In the genomic region with DNA sequence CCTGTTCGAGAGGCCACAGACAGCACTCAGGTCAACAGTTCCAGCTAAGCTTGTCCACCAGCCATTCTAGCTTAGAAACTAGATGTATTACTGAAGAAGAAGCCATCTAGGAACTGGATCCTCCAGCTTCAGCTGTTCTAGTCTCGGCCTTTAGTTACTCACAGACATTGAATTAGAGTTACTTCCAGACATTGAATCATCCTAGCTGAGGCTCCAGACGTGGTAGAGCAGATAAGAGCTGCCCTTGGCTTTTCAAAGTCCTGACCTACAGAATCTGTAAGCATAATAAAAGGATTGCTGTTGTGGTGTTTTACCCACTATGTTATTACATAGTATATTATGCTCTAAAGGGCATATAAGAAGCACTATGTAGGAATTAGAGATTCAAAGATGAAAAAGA, we compare ENCODE assay signal across 24 cellular contexts.
A peak's percentile ranks its signal among the peaks of the same experiment; 100 is the strongest.
DNase-seq lines count a peak whose midpoint lies in the region; TF ChIP-seq lines count a peak whose summit lies in the region.
"Had no signal": no experiment of that assay in that cellular context is flagged by ENCODE, and none has a peak within 500 bp of the region (broad histone marks: within the 10 kb centered on the region; RNA-seq: fewer than 3 reads in every experiment).

No MANE protein-coding gene starts in this region.

- no peaks in the 10 kb centered on the region for H3K79me2 ChIP-seq in GM23248 (ENCODE audit: insufficient read depth)

- no peaks in the 10 kb centered on the region; the same call in 1 of the 2 replicates for H3K9me2 ChIP-seq in GM23248 (ENCODE audit: insufficient read depth)

- H4K8ac ChIP-seq in mesenchymal stem cell (ENCODE audit: low read length), result no peak overlapping the region

- H3K27ac Mint-ChIP-seq in activated T-helper 1 cell treated with anti-CD3 and anti-CD28 coated beads, Interleukin-12 subunit alpha, Interleukin-12 subunit beta, Interleukin-2, Interleukin-4 antibody, amounts not matched to agents 30 ng/mL and 10 ng/mL and 1 ng/mL, durations not matched to agents 14 hours and 24 hours and 36 hours, result no peak overlapping the region
- H3K27ac Mint-ChIP-seq: CD8-positive, alpha-beta T cell; GM23338 had no signal

- H2BK12ac ChIP-seq in mesenchymal stem cell (ENCODE audit: low read length in 2 of 2), result no peak overlapping the region

- no peaks in the 10 kb centered on the region for H4K20me1 ChIP-seq in GM23248 (ENCODE audit: insufficient read depth)
- H4K20me1 ChIP-seq: BLaER1 treated with 17β-estradiol and CSF1 and Interleukin-3, amounts not matched to agents 10 nM and 100 nM had no signal

- H2AFZ ChIP-seq in GM23248, result no peak overlapping the region
- H2AFZ ChIP-seq in mesenchymal stem cell (ENCODE audit: low read depth, low read length), result no peak overlapping the region
- H2AFZ ChIP-seq: GM23338 had no signal

- DNase-seq in GM23248 (peak; percentile 37), astrocyte of the hippocampus (ENCODE audit: low read depth, low spot score) (peak; percentile 24), fibroblast of pulmonary artery (ENCODE audit: low read depth) (peak; percentile 55), mesenchymal stem cell (peak; percentile 18), NCI-H2081 treated with DMSO at 0.1 percent for 48 hours (lab: John Stamatoyannopoulos, UW) (no peak), NCI-H2107 treated with DMSO at 0.1 percent for 48 hours (lab: John Stamatoyannopoulos, UW; ENCODE audit: unreplicated experiment) (no peak), Peyer's patch (no peak)
- no peak for DNase-seq in activated T-helper 1 cell treated with anti-CD3 and anti-CD28 coated beads, Interleukin-12 subunit alpha, Interleukin-12 subunit beta, Interleukin-2, Interleukin-4 antibody, amounts not matched to agents 30 ng/mL and 10 ng/mL and 1 ng/mL, durations not matched to agents 14 hours and 24 hours and 36 hours (ENCODE audit: low spot score)
- DNase-seq: CD8-positive, alpha-beta T cell; DND-41; KG1; NCI-H1092; NCI-H146; NCI-H2029; NCI-H2171; NCI-H446; NCI-H526; Right ventricle myocardium superior had no signal

- H3K4me1 Mint-ChIP-seq in activated T-helper 1 cell treated with anti-CD3 and anti-CD28 coated beads, Interleukin-12 subunit alpha, Interleukin-12 subunit beta, Interleukin-2, Interleukin-4 antibody, amounts not matched to agents 30 ng/mL and 10 ng/mL and 1 ng/mL, durations not matched to agents 14 hours and 24 hours and 36 hours (ENCODE audit: low read depth), result no peaks in the 10 kb centered on the region
- H3K4me1 Mint-ChIP-seq: GM23338 had no signal

- H3K4me3 ChIP-seq in GM23248 (no peak overlapping the region), fibroblast of pulmonary artery (replicated peaks; ENCODE audit: low read depth, low read length) (no peak overlapping the region), mesenchymal stem cell (ENCODE audit: insufficient read depth in 1 of 2, low read depth in 1 of 2, low read length in 2 of 2) (no peak overlapping the region), Peyer's patch (no peak overlapping the region)
- H3K4me3 ChIP-seq: BLaER1 treated with 17β-estradiol and CSF1 and Interleukin-3, amounts not matched to agents 10 nM and 100 nM; GM12878; GM23338; HAP-1 had no signal

- H3K4me3 Mint-ChIP-seq in activated T-helper 1 cell treated with anti-CD3 and anti-CD28 coated beads, Interleukin-12 subunit alpha, Interleukin-12 subunit beta, Interleukin-2, Interleukin-4 antibody, amounts not matched to agents 30 ng/mL and 10 ng/mL and 1 ng/mL, durations not matched to agents 14 hours and 24 hours and 36 hours, result no peak overlapping the region
- H3K4me3 Mint-ChIP-seq: CD8-positive, alpha-beta T cell; GM23338 had no signal

- no peaks in the 10 kb centered on the region for H3K27me3 Mint-ChIP-seq in activated T-helper 1 cell treated with anti-CD3 and anti-CD28 coated beads, Interleukin-12 subunit alpha, Interleukin-12 subunit beta, Interleukin-2, Interleukin-4 antibody, amounts not matched to agents 30 ng/mL and 10 ng/mL and 1 ng/mL, durations not matched to agents 14 hours and 24 hours and 36 hours (ENCODE audit: insufficient read depth)

- in situ Hi-C loops in GM23248 (cut with MboI), result no loop called here

- H3K23ac ChIP-seq in mesenchymal stem cell (ENCODE audit: low read length in 2 of 2), result no peak overlapping the region

- peaks cover 5% of the 10 kb centered on the region for H3K36me3 Mint-ChIP-seq in activated T-helper 1 cell treated with anti-CD3 and anti-CD28 coated beads, Interleukin-12 subunit alpha, Interleukin-12 subunit beta, Interleukin-2, Interleukin-4 antibody, amounts not matched to agents 30 ng/mL and 10 ng/mL and 1 ng/mL, durations not matched to agents 14 hours and 24 hours and 36 hours (ENCODE audit: low read depth)

- no peak overlapping the region for H2BK120ac ChIP-seq in mesenchymal stem cell (ENCODE audit: low read depth, low read length)

- H4K91ac ChIP-seq in mesenchymal stem cell (ENCODE audit: low read length), result no peak overlapping the region

- H3K9me3 ChIP-seq in GM23248 (ENCODE audit: low read depth) (no peaks in the 10 kb centered on the region), mesenchymal stem cell (ENCODE audit: control insufficient read depth, low read length) (no peaks in the 10 kb centered on the region), Peyer's patch (no peaks in the 10 kb centered on the region)
- H3K9me3 ChIP-seq: BLaER1 treated with 17β-estradiol and CSF1 and Interleukin-3, amounts not matched to agents 10 nM and 100 nM; HAP-1 had no signal

- intact Hi-C loops in activated T-helper 1 cell treated with anti-CD3 and anti-CD28 coated beads, Interleukin-12 subunit alpha, Interleukin-12 subunit beta, Interleukin-2, Interleukin-4 antibody, amounts not matched to agents 30 ng/mL and 10 ng/mL and 1 ng/mL, durations not matched to agents 14 hours and 24 hours and 36 hours (cut with micrococcal nuclease), result no loop called here

- H3K14ac ChIP-seq in mesenchymal stem cell (ENCODE audit: low read length in 2 of 2), result no peak overlapping the region

- no peaks in the 10 kb centered on the region for H3K9me3 Mint-ChIP-seq in activated T-helper 1 cell treated with anti-CD3 and anti-CD28 coated beads, Interleukin-12 subunit alpha, Interleukin-12 subunit beta, Interleukin-2, Interleukin-4 antibody, amounts not matched to agents 30 ng/mL and 10 ng/mL and 1 ng/mL, durations not matched to agents 14 hours and 24 hours and 36 hours
- H3K9me3 Mint-ChIP-seq: CD8-positive, alpha-beta T cell; GM23338 had no signal

- WGBS in GM23248 (ENCODE audit: low coverage in 1 of 2, low lambda C conversion rate in 2 of 2, missing lambda C conversion rate in 2 of 2), 2 experiments, result 74 to 80% methylated on average over 3 of the region's 3 CpGs
- WGBS in mesenchymal stem cell, result 70% methylated on average over 3 of the region's 3 CpGs

- H3K9ac ChIP-seq in GM23248 (no peak overlapping the region), mesenchymal stem cell (ENCODE audit: low read length) (no peak overlapping the region)
- H3K9ac ChIP-seq: BLaER1 treated with 17β-estradiol and CSF1 and Interleukin-3, amounts not matched to agents 10 nM and 100 nM had no signal

- H2BK15ac ChIP-seq in mesenchymal stem cell (ENCODE audit: low read depth, poor library complexity, severe bottlenecking), result no peak overlapping the region

- H3K18ac ChIP-seq in mesenchymal stem cell (ENCODE audit: low read depth in 1 of 2, low read length in 2 of 2), result no peak overlapping the region

- H2AK5ac ChIP-seq in mesenchymal stem cell (ENCODE audit: low read length, severe bottlenecking), result no peak overlapping the region

- TF ChIP-seq CTCF in fibroblast of pulmonary artery (IDR thresholded peaks at IDR 0.05; ENCODE audit: low read length, missing control alignments), result no peak
- TF ChIP-seq CTCF in Peyer's patch (IDR thresholded peaks at IDR 0.05), result no peak

- no peak overlapping the region for H3K4ac ChIP-seq in mesenchymal stem cell (ENCODE audit: low read depth in 1 of 2, low read length in 2 of 2)

- H3K36me3 ChIP-seq in GM23248 (ENCODE audit: low read depth) (no peaks in the 10 kb centered on the region), mesenchymal stem cell (ENCODE audit: control insufficient read depth in 1 of 2, insufficient read depth in 2 of 2, low read depth in 1 of 2, low read length in 2 of 2) (peaks cover 0 to under 1% of the 10 kb centered on the region in 2 experiments), Peyer's patch (no peaks in the 10 kb centered on the region)

- TF ChIP-seq POLR2A in Peyer's patch (IDR thresholded peaks at IDR 0.05), result no peak

- no peak overlapping the region for H3K27ac ChIP-seq in GM23248
- H3K27ac ChIP-seq in mesenchymal stem cell (ENCODE audit: low read length, poor library complexity, severe bottlenecking), result no peak overlapping the region
- H3K27ac ChIP-seq in Peyer's patch, result no peak overlapping the region
- H3K27ac ChIP-seq: 22Rv1; BLaER1 treated with 17β-estradiol and CSF1 and Interleukin-3, amounts not matched to agents 10 nM and 100 nM; HL-60 had no signal

- H3K79me1 ChIP-seq in mesenchymal stem cell (replicated peaks; ENCODE audit: low read length, poor library complexity, severe bottlenecking), result peaks cover 2% of the 10 kb centered on the region

- H3K4me2 ChIP-seq in GM23248 (ENCODE audit: unreplicated experiment) (no peak overlapping the region), mesenchymal stem cell (ENCODE audit: low read length, poor library complexity, severe bottlenecking) (no peak overlapping the region)
- H3K4me2 ChIP-seq: BLaER1 treated with 17β-estradiol and CSF1 and Interleukin-3, amounts not matched to agents 10 nM and 100 nM; GM23338 had no signal

- H3F3A ChIP-seq in GM23248 (ENCODE audit: insufficient read depth), result no peaks in the 10 kb centered on the region

- H2BK5ac ChIP-seq in mesenchymal stem cell (ENCODE audit: low read depth, low read length, poor library complexity, severe bottlenecking), result no peak overlapping the region

- H3K27me3 ChIP-seq in GM23248 (replicated peaks; ENCODE audit: insufficient read depth), result no peaks in the 10 kb centered on the region
- no peaks in the 10 kb centered on the region for H3K27me3 ChIP-seq in mesenchymal stem cell (ENCODE audit: control insufficient read depth in 1 of 2, insufficient read depth in 1 of 2, low read length in 2 of 2)
- no peaks in the 10 kb centered on the region for H3K27me3 ChIP-seq in Peyer's patch
- H3K27me3 ChIP-seq: BLaER1 treated with 17β-estradiol and CSF1 and Interleukin-3, amounts not matched to agents 10 nM and 100 nM had no signal

- H3K4me1 ChIP-seq in GM23248 (ENCODE audit: insufficient read depth) (0 out of 2 replicates have a peak, but pooled peaks cover 7% of the 10 kb centered on the region), mesenchymal stem cell (ENCODE audit: control insufficient read depth, insufficient read depth, low read depth, low read length) (no peaks in the 10 kb centered on the region), Peyer's patch (no peaks in the 10 kb centered on the region)
- H3K4me1 ChIP-seq: BLaER1 treated with 17β-estradiol and CSF1 and Interleukin-3, amounts not matched to agents 10 nM and 100 nM had no signal

Comparison
In these comparisons a context has a peak if more than half of its experiments do, and no peak if none do; other contexts are left out.
1. DNase-seq: peak in GM23248 (single experiment), astrocyte of the hippocampus (single experiment), fibroblast of pulmonary artery (single experiment) and mesenchymal stem cell (single experiment); none in NCI-H2081 treated with DMSO at 0.1 percent for 48 hours (single experiment), NCI-H2107 treated with DMSO at 0.1 percent for 48 hours (single experiment), activated T-helper 1 cell treated with anti-CD3 and anti-CD28 coated beads, Interleukin-12 subunit alpha, Interleukin-12 subunit beta, Interleukin-2, Interleukin-4 antibody, amounts not matched to agents 30 ng/mL and 10 ng/mL and 1 ng/mL, durations not matched to agents 14 hours and 24 hours and 36 hours (single experiment) and Peyer's patch (0 of 3).